In the genomic region with DNA sequence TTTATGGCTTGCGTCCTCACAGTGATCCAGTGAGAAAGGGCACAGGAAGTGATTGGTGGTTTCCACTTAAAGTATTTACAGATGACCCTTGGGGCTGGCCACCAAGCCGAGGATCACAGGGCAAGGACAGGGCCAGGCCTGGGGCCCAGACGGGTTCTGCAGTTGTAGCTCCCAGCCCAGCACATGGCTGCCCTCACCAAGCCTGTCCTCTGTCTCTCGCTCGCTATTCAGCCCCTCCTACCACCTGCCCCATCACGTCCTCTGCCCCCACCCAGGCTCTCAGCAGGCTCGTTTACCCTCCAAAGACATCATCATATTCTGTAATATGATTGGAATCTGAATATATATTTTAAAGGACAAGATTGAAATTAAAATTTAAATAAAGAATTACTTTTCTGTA, we compare ENCODE assay signal across 25 cellular contexts.
"Had no signal": no experiment of that assay in that cellular context is flagged by ENCODE, and none has a peak within 500 bp of the region (broad histone marks: within the 10 kb centered on the region; RNA-seq: fewer than 3 reads in every experiment).

No MANE protein-coding gene starts in this region.

- H3K9me3 ChIP-seq: esophagus muscularis mucosa, gastroesophageal sphincter, heart left ventricle, left lung had no signal

- H3K9me3 Mint-ChIP-seq: immature natural killer cell, memory B cell had no signal

- H3K79me2 ChIP-seq: hepatocyte had no signal

- H3K27me3 Mint-ChIP-seq: memory B cell had no signal

- H3K36me3 Mint-ChIP-seq: immature natural killer cell, memory B cell had no signal

- H3K27ac ChIP-seq: coronary artery, dorsolateral prefrontal cortex, esophagus muscularis mucosa, foreskin keratinocyte, gastroesophageal sphincter, heart left ventricle, hepatocyte, left lung had no signal

- H3K4me3 Mint-ChIP-seq: immature natural killer cell, memory B cell had no signal

- H2AFZ ChIP-seq: hepatocyte had no signal

- H3K27ac Mint-ChIP-seq: immature natural killer cell, memory B cell had no signal

- H3K27me3 ChIP-seq: dorsolateral prefrontal cortex, esophagus muscularis mucosa, foreskin keratinocyte, gastroesophageal sphincter, heart left ventricle, hepatocyte, left lung had no signal

- H3K4me2 ChIP-seq: hepatocyte had no signal

- H3K4me3 ChIP-seq: coronary artery, dorsolateral prefrontal cortex, esophagus muscularis mucosa, gastroesophageal sphincter, heart left ventricle, hepatocyte, left lung, lung had no signal

- H3K4me1 ChIP-seq: foreskin keratinocyte, left lung had no signal

- H3K36me3 ChIP-seq: esophagus muscularis mucosa, gastroesophageal sphincter, heart left ventricle, left lung had no signal

- H3K4me1 Mint-ChIP-seq: immature natural killer cell, memory B cell had no signal

- DNase-seq: cerebellar nuclear complex; dermis blood vessel endothelial cell; effector CD4-positive, alpha-beta T cell; effector memory CD4-positive, alpha-beta T cell; foreskin keratinocyte; hypothalamus; immature natural killer cell; islet precursor cell; left cardiac atrium; left lung; left ventricle myocardium superior; mammary epithelial cell; mesendoderm; midbrain had no signal

- ATAC-seq: foreskin keratinocyte, gastroesophageal sphincter, heart left ventricle, left cardiac atrium, left lung, left ventricle myocardium superior had no signal

- FAIRE-seq: colon, endothelial cell of umbilical vein, frontal cortex had no signal
